In genomic region chr3:66778749-66779148, GRCh38 we compare ENCODE assay signal across 1 cellular context.
TF ChIP-seq lines count a peak whose summit lies in the region.

No MANE protein-coding gene starts in this region.

TF ChIP-seq in H1, 55 proteins besides CTCF, POLR2A, EP300 and RAD21:
- TF ChIP-seq POLR2AphosphoS5 (IDR thresholded peaks at IDR 0.05; ENCODE audit: low read depth, low read length) (no peak), BACH1 (IDR thresholded peaks at IDR 0.05; ENCODE audit: low read length) (no peak), MAFK (IDR thresholded peaks at IDR 0.05; ENCODE audit: low read depth, low read length) (no peak), TAF1 (IDR thresholded peaks at IDR 0.05; ENCODE audit: low read depth, low read length) (no peak), TAF7 (optimal IDR thresholded peaks at IDR 0.05; ENCODE audit: borderline replicate concordance, low read depth, low read length) (no peak)
